Comparison of ENCODE assay signal across 15 cellular contexts in the genomic region with DNA sequence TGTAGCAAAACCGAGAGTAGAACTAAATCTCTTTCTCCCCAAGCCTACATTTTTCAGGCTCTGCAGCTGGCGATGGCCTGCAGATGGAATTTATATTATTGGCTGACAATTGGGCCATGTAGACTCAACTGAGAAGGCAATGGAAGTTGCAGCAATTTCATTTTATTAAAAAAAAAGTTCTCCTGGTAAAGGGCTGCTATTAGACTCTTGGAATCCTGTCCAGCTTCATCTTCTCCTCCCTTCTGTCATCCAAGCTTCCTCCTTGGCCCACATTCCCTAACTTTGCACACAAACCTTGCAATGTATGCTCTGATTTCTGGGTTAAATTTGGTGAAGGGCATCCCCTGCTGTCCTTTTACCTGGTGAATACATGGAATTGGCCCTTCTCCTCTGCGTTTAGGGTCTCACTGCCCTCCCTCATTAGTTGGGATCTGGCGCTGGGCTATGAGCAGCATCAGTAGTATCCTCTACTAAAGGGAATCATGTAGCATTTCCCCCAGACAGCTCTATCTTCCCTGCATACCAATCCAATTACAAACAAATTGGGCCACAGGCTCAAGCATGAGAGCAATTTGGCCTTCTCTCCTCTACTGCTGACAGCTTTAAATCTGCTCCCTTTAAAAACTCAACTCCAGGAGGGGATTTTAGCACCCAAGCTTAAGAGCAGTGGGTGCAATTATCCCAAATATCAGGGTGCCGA.
DNase-seq lines count a peak whose midpoint lies in the region; ATAC-seq and TF ChIP-seq lines count a peak whose summit lies in the region.
"Had no signal": no experiment of that assay in that cellular context is flagged by ENCODE, and none has a peak within 500 bp of the region (broad histone marks: within the 10 kb centered on the region; RNA-seq: fewer than 3 reads in every experiment).

No MANE protein-coding gene starts in this region.

- H3K9me3 Mint-ChIP-seq in activated B cell treated with CpG ODN at 0.5 μM for 24 hours = no peaks in the 10 kb centered on the region

- H2BK120ac ChIP-seq in trophoblast cell (ENCODE audit: insufficient read depth, low read length, poor library complexity) = no peak overlapping the region

- no peak overlapping the region for H3K14ac ChIP-seq in trophoblast cell (ENCODE audit: low read length)

- H3K4me3 Mint-ChIP-seq in activated B cell treated with CpG ODN at 0.5 μM for 24 hours = no peak overlapping the region
- H3K4me3 Mint-ChIP-seq: CD4-positive, alpha-beta memory T cell had no signal

- H3K9ac ChIP-seq in trophoblast cell (ENCODE audit: low read length) = no peak overlapping the region

- H4K12ac ChIP-seq in trophoblast cell (ENCODE audit: low read depth, low read length) = no peak overlapping the region

- no peaks in the 10 kb centered on the region for H3K36me3 Mint-ChIP-seq in activated B cell treated with CpG ODN at 0.5 μM for 24 hours (ENCODE audit: low read depth)
- H3K36me3 Mint-ChIP-seq: CD4-positive, alpha-beta memory T cell had no signal

- peaks cover 3% of the 10 kb centered on the region for H3K4me1 ChIP-seq in foreskin keratinocyte
- H3K4me1 ChIP-seq in trophoblast cell (ENCODE audit: control insufficient read depth in 1 of 2, insufficient read depth in 2 of 2, low read length in 2 of 2) = peaks cover 0 to 2% of the 10 kb centered on the region in 2 experiments
- H3K4me1 ChIP-seq in prostate gland (replicated peaks) = no peaks in the 10 kb centered on the region
- H3K4me1 ChIP-seq: right lobe of liver had no signal

- no peak for TF ChIP-seq POLR2A in prostate gland (IDR thresholded peaks at IDR 0.05)

- TF ChIP-seq CTCF in activated B cell treated with CpG ODN at 0.5 μM for 24 hours (IDR thresholded peaks at IDR 0.05) = no peak
- no peak for TF ChIP-seq CTCF in foreskin keratinocyte (conservative IDR thresholded peaks at IDR 0.05)
- TF ChIP-seq CTCF in prostate gland (IDR thresholded peaks at IDR 0.05) = no peak

- POLR2A ChIA-PET in activated B cell treated with CpG ODN at 0.5 μM for 24 hours (lab: Charles Lee) = interaction anchor here (1.4 to 2.0 kb wide), 2 partner anchors 11 to 49 kb away, joined by 4 to 6 read pairs; no protein-coding TSS in a partner anchor

- H3K36me3 ChIP-seq in trophoblast cell (ENCODE audit: control insufficient read depth in 1 of 2, insufficient read depth in 2 of 2, low read length in 2 of 2) (no peaks in the 10 kb centered on the region), prostate gland (no peaks in the 10 kb centered on the region)
- H3K36me3 ChIP-seq: right lobe of liver had no signal

- no peaks in the 10 kb centered on the region for H3K79me1 ChIP-seq in trophoblast cell (ENCODE audit: low read length)

- intact Hi-C loops in activated B cell treated with CpG ODN at 0.5 μM for 24 hours (cut with micrococcal nuclease) (no loop called here), prostate gland (cut with DNase I) (loop anchor here (2.0 kb wide), 1 partner anchor 25 kb away; no protein-coding TSS in a partner anchor)

- H2BK12ac ChIP-seq in trophoblast cell (ENCODE audit: low read length) = no peak overlapping the region

- ATAC-seq in activated B cell treated with CpG ODN at 0.5 μM for 24 hours (ENCODE audit: low read depth) (no peak), foreskin keratinocyte (peak; percentile 33), esophagus mucosa (no peak)

- no peak overlapping the region for H2AK5ac ChIP-seq in trophoblast cell (ENCODE audit: low read length)

- H3K4me3 ChIP-seq in trophoblast cell (ENCODE audit: low read depth, low read length) (no peak overlapping the region), prostate gland (no peak overlapping the region)
- H3K4me3 ChIP-seq: hepatocyte, right lobe of liver had no signal

- H3K9me3 ChIP-seq in trophoblast cell (ENCODE audit: insufficient read depth, low read depth, low read length) = no peaks in the 10 kb centered on the region
- no peaks in the 10 kb centered on the region for H3K9me3 ChIP-seq in prostate gland
- H3K9me3 ChIP-seq: right lobe of liver had no signal

- no peak overlapping the region for H3K27ac ChIP-seq in foreskin keratinocyte
- H3K27ac ChIP-seq in trophoblast cell (ENCODE audit: low read depth, low read length) = no peak overlapping the region
- no peak overlapping the region for H3K27ac ChIP-seq in prostate gland
- H3K27ac ChIP-seq: hepatocyte, right lobe of liver had no signal

- peaks cover 27% of the 10 kb centered on the region for H3K4me1 Mint-ChIP-seq in activated B cell treated with CpG ODN at 0.5 μM for 24 hours
- H3K4me1 Mint-ChIP-seq: CD4-positive, alpha-beta memory T cell had no signal

- no peaks in the 10 kb centered on the region for H3K27me3 Mint-ChIP-seq in activated B cell treated with CpG ODN at 0.5 μM for 24 hours
- H3K27me3 Mint-ChIP-seq: CD4-positive, alpha-beta memory T cell had no signal

- H2AFZ ChIP-seq in trophoblast cell (ENCODE audit: insufficient read depth, low read length, poor library complexity) = no peak overlapping the region
- H2AFZ ChIP-seq: hepatocyte had no signal

- H3K4ac ChIP-seq in trophoblast cell (ENCODE audit: low read depth, low read length) = no peak overlapping the region

- no peak overlapping the region for H3K18ac ChIP-seq in trophoblast cell (ENCODE audit: low read length)

- H2BK5ac ChIP-seq in trophoblast cell (ENCODE audit: low read depth, low read length, poor library complexity) = no peak overlapping the region

- H3K27me3 ChIP-seq in foreskin keratinocyte = peaks cover 3% of the 10 kb centered on the region
- no peaks in the 10 kb centered on the region for H3K27me3 ChIP-seq in trophoblast cell (ENCODE audit: insufficient read depth, low read length)
- H3K27me3 ChIP-seq in prostate gland (replicated peaks; ENCODE audit: insufficient read depth) = no peaks in the 10 kb centered on the region
- H3K27me3 ChIP-seq: hepatocyte, right lobe of liver had no signal

- peak overlapping the region; percentile 85 for H3K27ac Mint-ChIP-seq in activated B cell treated with CpG ODN at 0.5 μM for 24 hours
- H3K27ac Mint-ChIP-seq: CD4-positive, alpha-beta memory T cell had no signal

- no CpG with 5 or more reads among the region's 5 CpGs for WGBS in trophoblast cell (ENCODE audit: extremely low coverage, insufficient coverage, insufficient read length)
- 64% methylated on average over 5 of the region's 5 CpGs for WGBS in prostate gland

- peak overlapping the region; percentile 6 for H3K4me2 ChIP-seq in trophoblast cell (ENCODE audit: low read length)
- H3K4me2 ChIP-seq: hepatocyte had no signal

- H3K23ac ChIP-seq in trophoblast cell (ENCODE audit: low read length) = no peak overlapping the region

- CTCF ChIA-PET in activated B cell treated with CpG ODN at 0.5 μM for 24 hours (lab: Charles Lee) = interaction anchor here (1.3 kb wide), 1 partner anchor 79 kb away, joined by 4 read pairs; no protein-coding TSS in a partner anchor

- H4K8ac ChIP-seq in trophoblast cell (ENCODE audit: low read depth, low read length) = no peak overlapping the region

- DNase-seq in EH (ENCODE audit: low read depth) (peak; percentile 66), activated B cell treated with CpG ODN at 0.5 μM for 24 hours (no peak), foreskin keratinocyte (peak in 1 of 2 donors; percentile 40), trophoblast cell (peak; percentile 12 to 74), prostate gland (ENCODE audit: low spot score) (no peak), NCI-H1930 (lab: John Stamatoyannopoulos, UW) (no peak)
- DNase-seq in activated effector memory CD4-positive, alpha-beta T cell treated with anti-CD3 and anti-CD28 coated beads, Interleukin-2, amount 50 U/mL, for 16 hours = no peak
- DNase-seq: activated T-cell treated with anti-CD3 and anti-CD28 coated beads, Interleukin-2, amount 50 U/mL, for 48 hours; CD4-positive, alpha-beta memory T cell; midbrain; NCI-H345; right lobe of liver; SIG-M5 had no signal

- H4K91ac ChIP-seq in trophoblast cell (ENCODE audit: low read depth, low read length) = no peak overlapping the region

- H3K79me2 ChIP-seq in trophoblast cell (ENCODE audit: control insufficient read depth, insufficient read depth, low read length, poor library complexity) = no peaks in the 10 kb centered on the region
- H3K79me2 ChIP-seq: hepatocyte had no signal

Comparison
In these comparisons a context has a peak if more than half of its experiments do, and no peak if none do; other contexts are left out.
1. DNase-seq: peak in EH (single experiment) and trophoblast cell (2 of 2); none in activated B cell treated with CpG ODN at 0.5 μM for 24 hours (single experiment), prostate gland (single experiment), NCI-H1930 (0 of 2) and activated effector memory CD4-positive, alpha-beta T cell treated with anti-CD3 and anti-CD28 coated beads, Interleukin-2, amount 50 U/mL, for 16 hours (single experiment).